ENCODE assay signal across 5 cellular contexts in the genomic region with DNA sequence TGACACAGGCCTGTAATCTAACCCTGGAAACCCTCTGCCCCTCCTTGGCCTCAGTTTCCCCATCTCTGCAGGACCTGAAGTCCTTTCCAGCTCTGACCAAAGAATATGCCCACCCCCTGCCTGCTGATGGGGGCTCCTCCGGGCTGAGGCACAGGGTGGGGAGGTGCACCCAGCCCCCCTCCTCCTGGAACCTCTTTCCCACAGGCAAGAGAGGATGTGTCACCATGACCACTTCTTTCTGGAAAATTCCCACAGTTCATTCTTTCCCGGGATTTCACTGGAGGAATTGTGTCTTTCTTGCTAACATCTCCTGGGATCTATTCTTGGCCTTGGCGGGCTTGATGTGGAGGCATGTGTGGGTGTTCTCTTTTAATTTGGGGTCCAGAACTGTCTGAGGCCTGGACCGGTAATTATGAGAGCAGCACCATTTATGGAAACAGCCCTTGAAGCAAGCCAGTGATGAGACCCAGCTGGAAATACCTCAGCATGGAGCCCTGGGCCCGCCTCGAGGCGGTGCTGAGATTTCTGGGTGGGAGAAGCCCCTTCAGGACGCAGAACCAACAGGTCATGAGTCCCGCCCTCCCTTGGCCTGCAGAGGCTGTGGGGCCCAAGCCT. TPM values are rescaled to one million over a fixed set of nuclear protein-coding genes. Genes with fewer than 3 reads are reported as not detected.
"Had no signal": no experiment of that assay in that cellular context is flagged by ENCODE, and none has a peak within 500 bp of the region (broad histone marks: within the 10 kb centered on the region; RNA-seq: fewer than 3 reads in every experiment).

No MANE protein-coding gene starts in this region.

RNA-seq across cellular contexts. Expression of a gene that starts 6.8 kb away (rescaled TPM):
- total RNA-seq: liver, lower lobe of right lung, mesothelial cell of epicardium, stomach, thoracic aorta had no signal
